In the genomic region with DNA sequence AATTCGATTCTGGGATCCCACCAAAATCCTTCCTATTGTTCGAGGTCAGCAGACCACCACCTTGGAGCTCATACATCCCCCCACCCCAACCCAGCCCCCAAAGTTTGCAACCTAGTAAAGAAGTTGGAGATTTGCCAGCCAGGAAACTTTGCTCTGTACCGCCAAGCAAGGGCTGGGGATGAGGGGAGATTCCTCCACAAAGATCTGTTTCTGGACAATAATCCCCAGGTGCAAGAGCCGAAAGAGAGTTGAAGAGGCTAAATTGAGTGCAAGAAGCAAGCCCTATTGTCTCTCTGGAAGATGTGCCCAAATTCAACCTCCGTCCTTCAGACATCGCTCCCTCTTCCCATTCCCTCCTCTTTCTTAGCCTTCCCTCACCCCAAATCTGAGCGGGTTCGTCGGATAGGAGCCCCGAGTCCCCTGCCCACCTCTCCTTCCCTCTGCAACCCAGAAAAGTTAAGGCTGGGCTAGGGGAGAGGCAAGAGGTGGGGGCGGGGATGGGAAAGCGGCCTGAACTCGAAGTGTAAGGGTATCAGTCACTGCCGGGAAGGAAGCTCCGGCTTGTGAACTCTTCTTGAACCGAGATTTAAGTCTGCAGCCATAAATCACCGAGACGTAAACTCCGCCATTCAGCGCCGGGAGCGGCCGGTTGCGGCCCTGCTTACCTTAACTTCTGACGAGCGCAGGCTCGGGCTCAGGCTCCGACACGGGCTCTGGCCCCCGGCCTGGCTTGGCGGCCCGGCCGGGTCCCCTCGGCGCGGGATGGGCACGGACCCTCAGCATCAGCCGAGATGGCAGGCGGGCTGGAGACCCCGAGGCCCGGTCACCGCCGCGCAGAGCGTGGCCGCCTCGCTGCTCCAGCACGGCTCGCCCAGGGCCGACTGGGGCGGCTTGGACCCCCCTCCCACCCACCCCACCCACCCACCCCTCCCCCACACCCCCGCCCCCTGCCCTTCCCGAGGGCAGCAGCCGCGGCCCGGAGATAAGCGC, we compare ENCODE assay signal across 1 cellular context.
TF ChIP-seq lines count a peak whose summit lies in the region.

No MANE protein-coding gene starts in this region.

TF ChIP-seq in WTC11, 78 proteins besides CTCF, POLR2A, EP300 and RAD21:
- TF ChIP-seq, protein P1, sequence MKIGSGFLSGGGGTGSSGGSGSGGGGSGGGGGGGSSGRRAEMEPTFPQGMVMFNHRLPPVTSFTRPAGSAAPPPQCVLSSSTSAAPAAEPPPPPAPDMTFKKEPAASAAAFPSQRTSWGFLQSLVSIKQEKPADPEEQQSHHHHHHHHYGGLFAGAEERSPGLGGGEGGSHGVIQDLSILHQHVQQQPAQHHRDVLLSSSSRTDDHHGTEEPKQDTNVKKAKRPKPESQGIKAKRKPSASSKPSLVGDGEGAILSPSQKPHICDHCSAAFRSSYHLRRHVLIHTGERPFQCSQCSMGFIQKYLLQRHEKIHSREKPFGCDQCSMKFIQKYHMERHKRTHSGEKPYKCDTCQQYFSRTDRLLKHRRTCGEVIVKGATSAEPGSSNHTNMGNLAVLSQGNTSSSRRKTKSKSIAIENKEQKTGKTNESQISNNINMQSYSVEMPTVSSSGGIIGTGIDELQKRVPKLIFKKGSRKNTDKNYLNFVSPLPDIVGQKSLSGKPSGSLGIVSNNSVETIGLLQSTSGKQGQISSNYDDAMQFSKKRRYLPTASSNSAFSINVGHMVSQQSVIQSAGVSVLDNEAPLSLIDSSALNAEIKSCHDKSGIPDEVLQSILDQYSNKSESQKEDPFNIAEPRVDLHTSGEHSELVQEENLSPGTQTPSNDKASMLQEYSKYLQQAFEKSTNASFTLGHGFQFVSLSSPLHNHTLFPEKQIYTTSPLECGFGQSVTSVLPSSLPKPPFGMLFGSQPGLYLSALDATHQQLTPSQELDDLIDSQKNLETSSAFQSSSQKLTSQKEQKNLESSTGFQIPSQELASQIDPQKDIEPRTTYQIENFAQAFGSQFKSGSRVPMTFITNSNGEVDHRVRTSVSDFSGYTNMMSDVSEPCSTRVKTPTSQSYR (CRISPR knock-in tag; IDR thresholded peaks at IDR 0.05), result no peak
- TF ChIP-seq MAX (CRISPR knock-in tag; IDR thresholded peaks at IDR 0.05) (no peak), ARID4B (CRISPR knock-in tag; IDR thresholded peaks at IDR 0.05; ENCODE audit: borderline replicate concordance) (no peak), TP53 (CRISPR knock-in tag; IDR thresholded peaks at IDR 0.05) (no peak), KAT7 (CRISPR knock-in tag; IDR thresholded peaks at IDR 0.05; ENCODE audit: borderline replicate concordance) (no peak), ZNF317 (CRISPR knock-in tag; IDR thresholded peaks at IDR 0.05; ENCODE audit: borderline replicate concordance, low read depth) (no peak), ATF3 (CRISPR knock-in tag; conservative IDR thresholded peaks at IDR 0.05) (no peak), FOXP4 (CRISPR knock-in tag; IDR thresholded peaks at IDR 0.05) (no peak), ZBTB21 (CRISPR knock-in tag; IDR thresholded peaks at IDR 0.05; ENCODE audit: borderline replicate concordance) (no peak), CREB1 (CRISPR knock-in tag; IDR thresholded peaks at IDR 0.05) (no peak), ZNF121 (CRISPR knock-in tag; IDR thresholded peaks at IDR 0.05) (no peak), ZNF232 (CRISPR knock-in tag; IDR thresholded peaks at IDR 0.05) (no peak)
- TF ChIP-seq, protein P2, sequence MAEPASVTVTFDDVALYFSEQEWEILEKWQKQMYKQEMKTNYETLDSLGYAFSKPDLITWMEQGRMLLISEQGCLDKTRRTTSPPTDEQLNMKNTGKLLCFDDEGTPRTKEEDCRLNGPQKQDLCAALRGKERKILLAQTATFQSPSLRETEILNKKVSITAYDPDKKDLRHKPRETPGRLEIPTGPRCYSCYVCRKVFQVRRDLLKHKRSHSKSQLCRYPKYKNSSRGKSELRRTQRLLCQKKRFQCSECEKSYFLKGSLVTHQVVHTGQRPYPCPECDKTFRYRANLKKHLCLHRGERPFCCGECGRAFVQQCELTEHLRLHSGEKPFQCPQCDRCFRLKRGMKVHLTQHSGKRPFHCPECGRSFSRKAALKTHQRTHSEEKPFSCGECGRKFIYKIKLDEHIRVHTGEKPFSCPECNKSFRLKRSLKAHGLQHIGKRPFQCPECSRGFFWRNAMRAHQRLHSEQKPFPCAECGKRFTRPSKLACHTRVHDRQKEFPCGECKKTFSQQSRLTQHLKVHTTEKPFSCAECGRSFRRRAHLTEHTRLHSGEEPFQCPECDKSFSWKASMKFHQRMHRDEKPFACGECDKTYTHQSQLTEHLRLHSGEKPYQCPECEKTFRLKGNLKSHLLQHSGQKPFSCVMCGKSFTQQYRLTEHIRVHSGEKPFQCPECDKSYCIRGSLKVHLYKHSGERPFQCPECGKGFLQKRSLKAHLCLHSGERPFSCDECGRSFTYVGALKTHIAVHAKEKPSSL (CRISPR knock-in tag; conservative IDR thresholded peaks at IDR 0.05), result no peak
- TF ChIP-seq, protein P3, sequence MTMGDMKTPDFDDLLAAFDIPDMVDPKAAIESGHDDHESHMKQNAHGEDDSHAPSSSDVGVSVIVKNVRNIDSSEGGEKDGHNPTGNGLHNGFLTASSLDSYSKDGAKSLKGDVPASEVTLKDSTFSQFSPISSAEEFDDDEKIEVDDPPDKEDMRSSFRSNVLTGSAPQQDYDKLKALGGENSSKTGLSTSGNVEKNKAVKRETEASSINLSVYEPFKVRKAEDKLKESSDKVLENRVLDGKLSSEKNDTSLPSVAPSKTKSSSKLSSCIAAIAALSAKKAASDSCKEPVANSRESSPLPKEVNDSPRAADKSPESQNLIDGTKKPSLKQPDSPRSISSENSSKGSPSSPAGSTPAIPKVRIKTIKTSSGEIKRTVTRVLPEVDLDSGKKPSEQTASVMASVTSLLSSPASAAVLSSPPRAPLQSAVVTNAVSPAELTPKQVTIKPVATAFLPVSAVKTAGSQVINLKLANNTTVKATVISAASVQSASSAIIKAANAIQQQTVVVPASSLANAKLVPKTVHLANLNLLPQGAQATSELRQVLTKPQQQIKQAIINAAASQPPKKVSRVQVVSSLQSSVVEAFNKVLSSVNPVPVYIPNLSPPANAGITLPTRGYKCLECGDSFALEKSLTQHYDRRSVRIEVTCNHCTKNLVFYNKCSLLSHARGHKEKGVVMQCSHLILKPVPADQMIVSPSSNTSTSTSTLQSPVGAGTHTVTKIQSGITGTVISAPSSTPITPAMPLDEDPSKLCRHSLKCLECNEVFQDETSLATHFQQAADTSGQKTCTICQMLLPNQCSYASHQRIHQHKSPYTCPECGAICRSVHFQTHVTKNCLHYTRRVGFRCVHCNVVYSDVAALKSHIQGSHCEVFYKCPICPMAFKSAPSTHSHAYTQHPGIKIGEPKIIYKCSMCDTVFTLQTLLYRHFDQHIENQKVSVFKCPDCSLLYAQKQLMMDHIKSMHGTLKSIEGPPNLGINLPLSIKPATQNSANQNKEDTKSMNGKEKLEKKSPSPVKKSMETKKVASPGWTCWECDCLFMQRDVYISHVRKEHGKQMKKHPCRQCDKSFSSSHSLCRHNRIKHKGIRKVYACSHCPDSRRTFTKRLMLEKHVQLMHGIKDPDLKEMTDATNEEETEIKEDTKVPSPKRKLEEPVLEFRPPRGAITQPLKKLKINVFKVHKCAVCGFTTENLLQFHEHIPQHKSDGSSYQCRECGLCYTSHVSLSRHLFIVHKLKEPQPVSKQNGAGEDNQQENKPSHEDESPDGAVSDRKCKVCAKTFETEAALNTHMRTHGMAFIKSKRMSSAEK (CRISPR knock-in tag; IDR thresholded peaks at IDR 0.05; ENCODE audit: borderline replicate concordance), result no peak
- TF ChIP-seq, protein P4, sequence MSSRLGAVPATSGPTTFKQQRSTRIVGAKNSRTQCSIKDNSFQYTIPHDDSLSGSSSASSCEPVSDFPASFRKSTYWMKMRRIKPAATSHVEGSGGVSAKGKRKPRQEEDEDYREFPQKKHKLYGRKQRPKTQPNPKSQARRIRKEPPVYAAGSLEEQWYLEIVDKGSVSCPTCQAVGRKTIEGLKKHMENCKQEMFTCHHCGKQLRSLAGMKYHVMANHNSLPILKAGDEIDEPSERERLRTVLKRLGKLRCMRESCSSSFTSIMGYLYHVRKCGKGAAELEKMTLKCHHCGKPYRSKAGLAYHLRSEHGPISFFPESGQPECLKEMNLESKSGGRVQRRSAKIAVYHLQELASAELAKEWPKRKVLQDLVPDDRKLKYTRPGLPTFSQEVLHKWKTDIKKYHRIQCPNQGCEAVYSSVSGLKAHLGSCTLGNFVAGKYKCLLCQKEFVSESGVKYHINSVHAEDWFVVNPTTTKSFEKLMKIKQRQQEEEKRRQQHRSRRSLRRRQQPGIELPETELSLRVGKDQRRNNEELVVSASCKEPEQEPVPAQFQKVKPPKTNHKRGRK (CRISPR knock-in tag; IDR thresholded peaks at IDR 0.05; ENCODE audit: borderline replicate concordance), result no peak
- TF ChIP-seq, protein P5, sequence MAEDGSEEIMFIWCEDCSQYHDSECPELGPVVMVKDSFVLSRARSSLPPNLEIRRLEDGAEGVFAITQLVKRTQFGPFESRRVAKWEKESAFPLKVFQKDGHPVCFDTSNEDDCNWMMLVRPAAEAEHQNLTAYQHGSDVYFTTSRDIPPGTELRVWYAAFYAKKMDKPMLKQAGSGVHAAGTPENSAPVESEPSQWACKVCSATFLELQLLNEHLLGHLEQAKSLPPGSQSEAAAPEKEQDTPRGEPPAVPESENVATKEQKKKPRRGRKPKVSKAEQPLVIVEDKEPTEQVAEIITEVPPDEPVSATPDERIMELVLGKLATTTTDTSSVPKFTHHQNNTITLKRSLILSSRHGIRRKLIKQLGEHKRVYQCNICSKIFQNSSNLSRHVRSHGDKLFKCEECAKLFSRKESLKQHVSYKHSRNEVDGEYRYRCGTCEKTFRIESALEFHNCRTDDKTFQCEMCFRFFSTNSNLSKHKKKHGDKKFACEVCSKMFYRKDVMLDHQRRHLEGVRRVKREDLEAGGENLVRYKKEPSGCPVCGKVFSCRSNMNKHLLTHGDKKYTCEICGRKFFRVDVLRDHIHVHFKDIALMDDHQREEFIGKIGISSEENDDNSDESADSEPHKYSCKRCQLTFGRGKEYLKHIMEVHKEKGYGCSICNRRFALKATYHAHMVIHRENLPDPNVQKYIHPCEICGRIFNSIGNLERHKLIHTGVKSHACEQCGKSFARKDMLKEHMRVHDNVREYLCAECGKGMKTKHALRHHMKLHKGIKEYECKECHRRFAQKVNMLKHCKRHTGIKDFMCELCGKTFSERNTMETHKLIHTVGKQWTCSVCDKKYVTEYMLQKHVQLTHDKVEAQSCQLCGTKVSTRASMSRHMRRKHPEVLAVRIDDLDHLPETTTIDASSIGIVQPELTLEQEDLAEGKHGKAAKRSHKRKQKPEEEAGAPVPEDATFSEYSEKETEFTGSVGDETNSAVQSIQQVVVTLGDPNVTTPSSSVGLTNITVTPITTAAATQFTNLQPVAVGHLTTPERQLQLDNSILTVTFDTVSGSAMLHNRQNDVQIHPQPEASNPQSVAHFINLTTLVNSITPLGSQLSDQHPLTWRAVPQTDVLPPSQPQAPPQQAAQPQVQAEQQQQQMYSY (CRISPR knock-in tag; IDR thresholded peaks at IDR 0.05), result no peak
- TF ChIP-seq, protein P6, sequence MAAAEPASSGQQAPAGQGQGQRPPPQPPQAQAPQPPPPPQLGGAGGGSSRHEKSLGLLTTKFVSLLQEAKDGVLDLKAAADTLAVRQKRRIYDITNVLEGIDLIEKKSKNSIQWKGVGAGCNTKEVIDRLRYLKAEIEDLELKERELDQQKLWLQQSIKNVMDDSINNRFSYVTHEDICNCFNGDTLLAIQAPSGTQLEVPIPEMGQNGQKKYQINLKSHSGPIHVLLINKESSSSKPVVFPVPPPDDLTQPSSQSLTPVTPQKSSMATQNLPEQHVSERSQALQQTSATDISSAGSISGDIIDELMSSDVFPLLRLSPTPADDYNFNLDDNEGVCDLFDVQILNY (CRISPR knock-in tag; IDR thresholded peaks at IDR 0.05), result no peak
- TF ChIP-seq, protein P7, sequence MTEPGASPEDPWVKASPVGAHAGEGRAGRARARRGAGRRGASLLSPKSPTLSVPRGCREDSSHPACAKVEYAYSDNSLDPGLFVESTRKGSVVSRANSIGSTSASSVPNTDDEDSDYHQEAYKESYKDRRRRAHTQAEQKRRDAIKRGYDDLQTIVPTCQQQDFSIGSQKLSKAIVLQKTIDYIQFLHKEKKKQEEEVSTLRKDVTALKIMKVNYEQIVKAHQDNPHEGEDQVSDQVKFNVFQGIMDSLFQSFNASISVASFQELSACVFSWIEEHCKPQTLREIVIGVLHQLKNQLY (CRISPR knock-in tag; IDR thresholded peaks at IDR 0.05), result no peak
